ENCODE assay signal across 12 cellular contexts in the genomic region with DNA sequence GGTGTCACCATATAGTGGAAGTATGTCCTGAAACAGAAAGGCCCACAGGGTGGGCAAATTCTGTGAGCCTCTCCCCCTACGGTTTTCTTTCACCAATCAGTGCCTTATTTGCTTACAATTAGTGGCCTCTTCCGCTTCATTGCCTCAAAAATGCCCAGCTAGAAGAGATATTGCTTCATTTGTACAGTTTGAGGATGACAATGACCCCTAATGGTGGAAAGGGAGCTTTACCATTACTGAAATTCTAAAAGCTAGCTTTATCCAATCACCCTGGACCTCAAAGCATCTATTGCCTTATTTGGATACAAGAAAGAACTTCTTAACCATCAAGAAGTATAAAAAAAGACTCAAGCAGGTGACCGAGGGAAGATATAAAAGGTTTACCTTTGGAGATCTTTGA. TPM values are rescaled to one million over a fixed set of nuclear protein-coding genes. Genes with fewer than 3 reads are reported as not detected.
A peak's percentile ranks its signal among the peaks of the same experiment; 100 is the strongest.
DNase-seq lines count a peak whose midpoint lies in the region; ATAC-seq and TF ChIP-seq lines count a peak whose summit lies in the region.
"Had no signal": no experiment of that assay in that cellular context is flagged by ENCODE, and none has a peak within 500 bp of the region (broad histone marks: within the 10 kb centered on the region; RNA-seq: fewer than 3 reads in every experiment).

No MANE protein-coding gene starts in this region.

- no TSS peak for BruUV-seq in A673 (replicated peaks; lab: Mats Ljungman, UMichigan)

- H3K9me3 Mint-ChIP-seq in T-helper 2 cell treated with Interferon-gamma antibody and Interleukin-4, amounts not matched to agents 5 μg/mL and 100 μg/mL, for 36 hours, result no peaks in the 10 kb centered on the region
- H3K9me3 Mint-ChIP-seq: natural killer cell, T-cell had no signal

- POLR2A ChIA-PET in A673 (lab: Charles Lee; ENCODE audit: low non-redundant PET), result no interaction called here

- no peak for ATAC-seq in HG03135 (IDR thresholded peaks at IDR 0.05; ENCODE audit: unreplicated experiment)
- ATAC-seq: natural killer cell had no signal

- no peaks in the 10 kb centered on the region for H3K36me3 Mint-ChIP-seq in T-helper 2 cell treated with Interferon-gamma antibody and Interleukin-4, amounts not matched to agents 5 μg/mL and 100 μg/mL, for 36 hours (ENCODE audit: low read depth)
- H3K36me3 Mint-ChIP-seq: natural killer cell, T-cell had no signal

- no peaks in the 10 kb centered on the region for H3K27me3 ChIP-seq in A673 (replicated peaks; ENCODE audit: insufficient read depth, low read depth, low read length, poor library complexity)
- H3K27me3 ChIP-seq in Karpas-422 (ENCODE audit: low read length), result no peaks in the 10 kb centered on the region

- no peaks in the 10 kb centered on the region for H3K4me1 Mint-ChIP-seq in T-helper 2 cell treated with Interferon-gamma antibody and Interleukin-4, amounts not matched to agents 5 μg/mL and 100 μg/mL, for 36 hours (ENCODE audit: low read depth)
- H3K4me1 Mint-ChIP-seq: natural killer cell had no signal

- H3K27ac ChIP-seq in A673 (ENCODE audit: low read depth, low read length, poor library complexity, severe bottlenecking), result no peak overlapping the region
- H3K27ac ChIP-seq in Karpas-422 (ENCODE audit: low read length), result no peak overlapping the region

- no peaks in the 10 kb centered on the region for H3K9me3 ChIP-seq in A673 (ENCODE audit: low read depth, low read length, poor library complexity, severe bottlenecking)
- H3K9me3 ChIP-seq in Karpas-422 (ENCODE audit: low read length), result no peaks in the 10 kb centered on the region

- H3K4me1 ChIP-seq in A673 (ENCODE audit: insufficient read depth, low read length, poor library complexity, severe bottlenecking) (no peaks in the 10 kb centered on the region), Karpas-422 (ENCODE audit: low read length) (no peaks in the 10 kb centered on the region)

- H3K4me3 Mint-ChIP-seq in T-helper 2 cell treated with Interferon-gamma antibody and Interleukin-4, amounts not matched to agents 5 μg/mL and 100 μg/mL, for 36 hours, result no peak overlapping the region
- H3K4me3 Mint-ChIP-seq: natural killer cell, T-cell had no signal

- H3K9me2 ChIP-seq in Karpas-422 (replicated peaks; ENCODE audit: insufficient read depth, low read length), result no peaks in the 10 kb centered on the region

- CTCF ChIA-PET in A673 (lab: Charles Lee), result interaction anchor here (0.7 to 1.2 kb wide), 2 partner anchors 59 to 280 kb away, joined by 3 to 9 read pairs; no protein-coding TSS in a partner anchor

- H3K27ac Mint-ChIP-seq in T-helper 2 cell treated with Interferon-gamma antibody and Interleukin-4, amounts not matched to agents 5 μg/mL and 100 μg/mL, for 36 hours, result no peak overlapping the region
- H3K27ac Mint-ChIP-seq: natural killer cell had no signal

- H3K36me3 ChIP-seq in A673 (ENCODE audit: insufficient read depth, low read length, poor library complexity, severe bottlenecking) (no peaks in the 10 kb centered on the region), Karpas-422 (ENCODE audit: insufficient read depth, low read length) (no peaks in the 10 kb centered on the region)

- no peaks in the 10 kb centered on the region for H3K79me2 ChIP-seq in Karpas-422 (ENCODE audit: low read length)

- intact Hi-C loops in A673 (cut with micrococcal nuclease; ENCODE audit: unreplicated experiment), result no loop called here

- DNase-seq in A673 (ENCODE audit: low spot score) (peak; percentile 19), OCI-M1 (lab: John Stamatoyannopoulos, UW) (peak; percentile 54), epithelial cell of proximal tubule (ENCODE audit: low read depth) (no peak), Karpas-422 (no peak), kidney tubule cell (ENCODE audit: low spot score) (no peak)
- no peak for DNase-seq in T-helper 2 cell treated with Interferon-gamma antibody and Interleukin-4, amounts not matched to agents 5 μg/mL and 100 μg/mL, for 36 hours (ENCODE audit: low spot score)
- DNase-seq: natural killer cell, NCI-H446, T-cell had no signal

- no peaks in the 10 kb centered on the region for H4K20me1 ChIP-seq in Karpas-422 (ENCODE audit: insufficient read depth, low read depth, low read length)

- TF ChIP-seq CTCF in A673 (conservative IDR thresholded peaks at IDR 0.05; ENCODE audit: low read depth, low read length), result peak; percentile 40
- 0 out of 3 replicates have a peak, but pooled peaks have one; percentile 18 for TF ChIP-seq CTCF in GM12872 (IDR thresholded peaks at IDR 0.05; ENCODE audit: insufficient read depth, low read depth, low read length)
- peak; percentile 38 for TF ChIP-seq CTCF in epithelial cell of proximal tubule (conservative IDR thresholded peaks at IDR 0.05; ENCODE audit: low read depth, low read length)

- H3K27me3 Mint-ChIP-seq in T-helper 2 cell treated with Interferon-gamma antibody and Interleukin-4, amounts not matched to agents 5 μg/mL and 100 μg/mL, for 36 hours (ENCODE audit: low read depth), result peaks cover 54% of the 10 kb centered on the region

- H2AFZ ChIP-seq in Karpas-422 (ENCODE audit: low read length), result no peak overlapping the region

- H3K4me3 ChIP-seq in A673 (ENCODE audit: low read depth, low read length, poor library complexity, severe bottlenecking), result no peak overlapping the region
- H3K4me3 ChIP-seq in epithelial cell of proximal tubule (ENCODE audit: low read depth, low read length), result no peak overlapping the region
- H3K4me3 ChIP-seq in Karpas-422 (ENCODE audit: low read length), result no peak overlapping the region

- no peak overlapping the region for H3K4me2 ChIP-seq in Karpas-422 (ENCODE audit: low read depth, low read length, poor library complexity, severe bottlenecking)

- no peak overlapping the region for H3K9ac ChIP-seq in Karpas-422 (ENCODE audit: low read length)

RNA-seq across cellular contexts. Expression of a gene that starts 49.6 kb away (rescaled TPM):
- total RNA-seq in A673 (2021) (not detected in 2 replicates), epithelial cell of proximal tubule (not detected in 2 replicates)
- not detected in 2 replicates for total RNA-seq in Karpas-422 (2014; rRNA removed; shearing (Covaris generic); ENCODE audit: low replicate concordance)
- total RNA-seq: activated CD8-positive, alpha-beta memory T cell treated with anti-CD3 and anti-CD28 coated beads for 36 hours; natural killer cell; T-cell had no signal

Comparison
In these comparisons a context has a peak if more than half of its experiments do, and no peak if none do; other contexts are left out.
1. DNase-seq: peak in A673 (single experiment) and OCI-M1 (single experiment); none in epithelial cell of proximal tubule (single experiment), Karpas-422 (single experiment), kidney tubule cell (single experiment) and T-helper 2 cell treated with Interferon-gamma antibody and Interleukin-4, amounts not matched to agents 5 μg/mL and 100 μg/mL, for 36 hours (single experiment).
2. Peak in every context shown above with its lines, with median percentiles within 50 percentile points of each other: CTCF ChIP-seq.